8 cellular contexts compared by ENCODE assay signal in genomic region chr22:36194971-36195370, GRCh38. TPM values are rescaled to one million over a fixed set of nuclear protein-coding genes. Genes with fewer than 3 reads are reported as not detected.
DNase-seq lines count a peak whose midpoint lies in the region; ATAC-seq and TF ChIP-seq lines count a peak whose summit lies in the region.

No MANE protein-coding gene starts in this region.

- TF ChIP-seq POLR2A in esophagus squamous epithelium (IDR thresholded peaks at IDR 0.05), result no peak
- TF ChIP-seq POLR2A in uterus (IDR thresholded peaks at IDR 0.05), result no peak

- H3K27me3 Mint-ChIP-seq in natural killer cell treated with Interleukin-12 subunit alpha and Interleukin-12 subunit beta and Interleukin-15 and Interleukin-18, amount 100 ng/mL, for 72 hours, result peaks cover 0 to 4% of the 10 kb centered on the region in 2 donors

- no peak overlapping the region for H3K27ac ChIP-seq in esophagus squamous epithelium
- H3K27ac ChIP-seq in uterus, result no peak overlapping the region

- ATAC-seq in activated CD4-positive, CD25-positive, alpha-beta regulatory T cell treated with anti-CD3 and anti-CD28 coated beads, Interleukin-2, amount 50 U/mL, for 24 hours, result peak; percentile 53 to 65
- ATAC-seq in natural killer cell treated with Interleukin-12 subunit alpha and Interleukin-12 subunit beta and Interleukin-15 and Interleukin-18, amount 100 ng/mL, for 72 hours, result peak; percentile 58 to 67
- ATAC-seq in GM18520 (IDR thresholded peaks at IDR 0.05; ENCODE audit: unreplicated experiment), result no peak

- intact Hi-C loops in esophagus squamous epithelium (cut with DNase I) (loop anchor here (10.0 kb wide), 1 partner anchor 80 kb away; no protein-coding TSS in a partner anchor), uterus (cut with DNase I; ENCODE audit: low total_unique reads) (no loop called here)

- 38 to 58% methylated on average over 4 to 5 of the region's 5 CpGs for WGBS in esophagus squamous epithelium, 2 donors

- H3K9me3 ChIP-seq in esophagus squamous epithelium (no peaks in the 10 kb centered on the region), uterus (no peaks in the 10 kb centered on the region)

- DNase-seq in activated CD4-positive, CD25-positive, alpha-beta regulatory T cell treated with anti-CD3 and anti-CD28 coated beads, Interleukin-2, amount 50 U/mL, for 72 hours, result no peak
- DNase-seq in NCI-H1092 treated with DMSO at 0.1 percent for 48 hours (lab: John Stamatoyannopoulos, UW) (peak; percentile 20), esophagus squamous epithelium (lab: John Stamatoyannopoulos, UW) (no peak), uterus (peak; percentile 49 to 74)
- peak; percentile 30 for DNase-seq in activated CD8-positive, alpha-beta memory T cell treated with anti-CD3 and anti-CD28 coated beads, Interleukin-2, amount 50 U/mL, for 4 hours
- peak; percentile 75 for DNase-seq in natural killer cell treated with Interleukin-12 subunit alpha and Interleukin-12 subunit beta and Interleukin-15 and Interleukin-18, amount 100 ng/mL, for 72 hours (ENCODE audit: low spot score)

- H3K27ac Mint-ChIP-seq in natural killer cell treated with Interleukin-12 subunit alpha and Interleukin-12 subunit beta and Interleukin-15 and Interleukin-18, amount 100 ng/mL, for 72 hours, result no peak overlapping the region

- H3K4me1 ChIP-seq in esophagus squamous epithelium (peaks cover 0 to 43% (median 10%) of the 10 kb centered on the region in 3 donors), uterus (peaks cover 5 to 12% of the 10 kb centered on the region in 2 donors)

- peaks cover 24 to 25% of the 10 kb centered on the region in 2 donors for H3K4me1 Mint-ChIP-seq in natural killer cell treated with Interleukin-12 subunit alpha and Interleukin-12 subunit beta and Interleukin-15 and Interleukin-18, amount 100 ng/mL, for 72 hours (ENCODE audit: low read depth in 2 of 2)

- H3K4me3 ChIP-seq in esophagus squamous epithelium (no peak overlapping the region), uterus (no peak overlapping the region)

- TF ChIP-seq CTCF in esophagus squamous epithelium (IDR thresholded peaks at IDR 0.05) (peak; percentile 62 to 75 (median 70)), uterus (IDR thresholded peaks at IDR 0.05) (peak; percentile 67 to 88 (median 80))

- no peaks in the 10 kb centered on the region for H3K36me3 Mint-ChIP-seq in natural killer cell treated with Interleukin-12 subunit alpha and Interleukin-12 subunit beta and Interleukin-15 and Interleukin-18, amount 100 ng/mL, for 72 hours

- no peak overlapping the region for H3K4me3 Mint-ChIP-seq in natural killer cell treated with Interleukin-12 subunit alpha and Interleukin-12 subunit beta and Interleukin-15 and Interleukin-18, amount 100 ng/mL, for 72 hours

- no peaks in the 10 kb centered on the region for H3K36me3 ChIP-seq in esophagus squamous epithelium
- no peaks in the 10 kb centered on the region for H3K36me3 ChIP-seq in uterus

- no peaks in the 10 kb centered on the region for H3K9me3 Mint-ChIP-seq in natural killer cell treated with Interleukin-12 subunit alpha and Interleukin-12 subunit beta and Interleukin-15 and Interleukin-18, amount 100 ng/mL, for 72 hours

- H3K27me3 ChIP-seq in esophagus squamous epithelium, result no peaks in the 10 kb centered on the region
- H3K27me3 ChIP-seq in uterus, result no peaks in the 10 kb centered on the region

RNA-seq across cellular contexts. Expression of gene APOL4, which starts 6.6 kb away (rescaled TPM):
- total RNA-seq in esophagus squamous epithelium (10 to 100 TPM in 1 of 4 donors, 1 to 10 TPM in 2, under 1 TPM in 1; 0.45 to 10.3 (median 2.1) TPM), uterus (10 to 100 TPM in 2 of 4 donors, 1 to 10 TPM in 1, not detected in 1; 1.0 to 35.2 (median 16.9) TPM)
- total RNA-seq in natural killer cell treated with Interleukin-12 subunit alpha and Interleukin-12 subunit beta and Interleukin-15 and Interleukin-18, amount 100 ng/mL, for 72 hours, result 1 to 10 TPM in 1 of 2 donors, under 1 TPM in 1; 0.64 to 1.5 TPM

RNA-seq across cellular contexts. Expression of gene APOL3, which starts 34.4 kb away (rescaled TPM):
- total RNA-seq in esophagus squamous epithelium (10 to 100 TPM in 2 of 4 donors, 1 to 10 TPM in 2; 6.8 to 48.1 (median 17.0) TPM), uterus (100 to 1,000 TPM in 2 of 4 donors, 10 to 100 TPM in 2; 22.1 to 108 (median 76.7) TPM)
- 100 to 1,000 TPM in 1 of 2 donors, 10 to 100 TPM in 1; 79.8 to 169 TPM for total RNA-seq in natural killer cell treated with Interleukin-12 subunit alpha and Interleukin-12 subunit beta and Interleukin-15 and Interleukin-18, amount 100 ng/mL, for 72 hours

RNA-seq across cellular contexts. Expression of gene APOL2, which starts 44.4 kb away (rescaled TPM):
- total RNA-seq in esophagus squamous epithelium, result 10 to 100 TPM; 14.6 to 44.5 (median 23.5) TPM
- total RNA-seq in natural killer cell treated with Interleukin-12 subunit alpha and Interleukin-12 subunit beta and Interleukin-15 and Interleukin-18, amount 100 ng/mL, for 72 hours, result 100 to 1,000 TPM in 1 of 2 donors, 10 to 100 TPM in 1; 92.1 to 231 TPM
- total RNA-seq in uterus, result 10 to 100 TPM; 15.6 to 96.2 (median 60.3) TPM

RNA-seq across cellular contexts. Expression of gene APOL1, which starts 58.0 kb away (rescaled TPM):
- 10 to 100 TPM in 3 of 4 donors, 1 to 10 TPM in 1; 8.4 to 49.3 (median 20.6) TPM for total RNA-seq in esophagus squamous epithelium
- total RNA-seq in natural killer cell treated with Interleukin-12 subunit alpha and Interleukin-12 subunit beta and Interleukin-15 and Interleukin-18, amount 100 ng/mL, for 72 hours, result 100 to 1,000 TPM in 1 of 2 donors, 10 to 100 TPM in 1; 42.2 to 129 TPM
- total RNA-seq in uterus, result 10 to 100 TPM in 3 of 4 donors, 1 to 10 TPM in 1; 9.8 to 89.7 (median 19.9) TPM

Comparison
In these comparisons a context has a peak if more than half of its experiments do, and no peak if none do; other contexts are left out.
1. DNase-seq: peak in NCI-H1092 treated with DMSO at 0.1 percent for 48 hours (single experiment), activated CD8-positive, alpha-beta memory T cell treated with anti-CD3 and anti-CD28 coated beads, Interleukin-2, amount 50 U/mL, for 4 hours (single experiment), natural killer cell treated with Interleukin-12 subunit alpha and Interleukin-12 subunit beta and Interleukin-15 and Interleukin-18, amount 100 ng/mL, for 72 hours (single experiment) and uterus (2 of 2); none in activated CD4-positive, CD25-positive, alpha-beta regulatory T cell treated with anti-CD3 and anti-CD28 coated beads, Interleukin-2, amount 50 U/mL, for 72 hours (single experiment) and esophagus squamous epithelium (single experiment).